In the genomic region with DNA sequence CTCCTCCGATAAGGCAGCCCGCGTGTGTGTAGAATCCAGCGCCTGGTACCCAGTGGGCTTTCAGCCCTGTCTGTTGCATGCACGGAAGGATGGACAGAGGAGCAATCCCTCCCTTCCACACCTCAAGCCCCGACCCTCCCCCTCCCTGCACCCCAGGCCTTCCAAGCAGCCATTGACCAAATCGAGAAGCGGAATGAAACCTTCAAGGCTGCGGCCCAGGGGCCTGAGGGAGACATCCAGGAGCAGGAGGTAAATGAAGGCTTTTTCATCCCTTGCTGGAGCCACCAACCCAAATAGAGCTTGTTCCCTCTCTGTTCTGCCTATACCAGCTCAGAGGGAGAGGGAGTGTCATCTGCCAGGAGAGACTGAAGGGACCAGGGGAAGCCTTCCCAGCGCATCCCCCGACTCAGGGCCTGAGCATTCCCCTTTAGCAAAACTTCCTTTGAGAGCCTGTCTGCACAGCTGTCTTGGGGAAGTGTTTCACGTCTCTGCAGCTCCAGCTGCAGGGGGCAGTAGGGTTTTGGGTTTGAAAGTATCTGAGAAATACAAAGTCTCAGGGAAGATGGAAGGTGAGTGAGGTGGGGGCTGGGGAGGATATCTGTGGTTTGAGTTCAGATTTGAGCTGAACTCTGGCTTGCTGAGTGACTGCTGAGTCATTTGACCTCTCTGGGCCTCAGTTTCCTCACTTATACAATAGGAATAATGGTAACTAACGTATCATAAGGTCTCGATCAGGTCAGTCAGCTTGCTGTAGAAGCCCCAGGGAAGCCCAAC, we compare ENCODE assay signal across 8 cellular contexts. TPM values are rescaled to one million over a fixed set of nuclear protein-coding genes. Genes with fewer than 3 reads are reported as not detected.
DNase-seq lines count a peak whose midpoint lies in the region; ATAC-seq and TF ChIP-seq lines count a peak whose summit lies in the region.

No MANE protein-coding gene starts in this region.

- H3K79me2 ChIP-seq in GM23248 (ENCODE audit: insufficient read depth) = no peaks in the 10 kb centered on the region

- no peak overlapping the region for H2AFZ ChIP-seq in GM23248

- H3K9me3 ChIP-seq in GM23248 (ENCODE audit: low read depth) (no peaks in the 10 kb centered on the region), right lobe of liver (no peaks in the 10 kb centered on the region)

- no peak overlapping the region for H3K4me2 ChIP-seq in GM23248 (ENCODE audit: unreplicated experiment)

- in situ Hi-C loops in GM23248 (cut with MboI) = no loop called here

- H3K4me3 ChIP-seq in GM23248 = no peak overlapping the region
- no peak overlapping the region for H3K4me3 ChIP-seq in right lobe of liver

- H3K36me3 ChIP-seq in GM23248 (ENCODE audit: low read depth) (no peaks in the 10 kb centered on the region), right lobe of liver (no peaks in the 10 kb centered on the region)

- no peaks in the 10 kb centered on the region for H3K36me3 Mint-ChIP-seq in type B pancreatic cell

- DNase-seq in GM23248 (peak; percentile 60), RKO (ENCODE audit: low spot score) (peak; percentile 28), right lobe of liver (no peak), type B pancreatic cell (ENCODE audit: extremely low spot score, unreplicated experiment) (no peak), NCI-H187 treated with DMSO at 0.1 percent for 48 hours (lab: John Stamatoyannopoulos, UW) (no peak), globus pallidus (ENCODE audit: low spot score) (no peak), HuH-7.5 (ENCODE audit: low spot score) (no peak)
- DNase-seq in activated T-helper 9 cell treated with anti-CD3 and anti-CD28 coated beads, Interleukin-2, amount 50 U/mL, for 16 hours (ENCODE audit: low read depth) = peak; percentile 47

- H3K27me3 Mint-ChIP-seq in type B pancreatic cell = no peaks in the 10 kb centered on the region

- TF ChIP-seq CTCF in right lobe of liver (IDR thresholded peaks at IDR 0.05) (peak in 3 of 4 donors; percentile 6 to 37 (median 30)), type B pancreatic cell (conservative IDR thresholded peaks at IDR 0.05) (peak; percentile 67)

- ATAC-seq in right lobe of liver = no peak

- TF ChIP-seq POLR2A in right lobe of liver (IDR thresholded peaks at IDR 0.05) = no peak

- H3K9ac ChIP-seq in GM23248 = no peak overlapping the region

- no peaks in the 10 kb centered on the region for H4K20me1 ChIP-seq in GM23248 (ENCODE audit: insufficient read depth)

- no peaks in the 10 kb centered on the region for H3K9me3 Mint-ChIP-seq in type B pancreatic cell

- H3K4me1 Mint-ChIP-seq in type B pancreatic cell (ENCODE audit: unreplicated experiment) = peaks cover 36% of the 10 kb centered on the region

- H3K9me2 ChIP-seq in GM23248 (ENCODE audit: insufficient read depth) = no peaks in the 10 kb centered on the region

- no peaks in the 10 kb centered on the region for H3K27me3 ChIP-seq in GM23248 (replicated peaks; ENCODE audit: insufficient read depth)
- H3K27me3 ChIP-seq in right lobe of liver = no peaks in the 10 kb centered on the region

- WGBS in GM23248 (ENCODE audit: low coverage in 1 of 2, low lambda C conversion rate in 2 of 2, missing lambda C conversion rate in 2 of 2), 2 experiments = 75 to 83% methylated on average over 13 to 14 of the region's 14 CpGs
- WGBS in right lobe of liver (ENCODE audit: insufficient coverage, low coverage, low lambda C conversion rate, missing lambda C conversion rate) = 50% methylated on average over 2 of the region's 14 CpGs

- H3K4me1 ChIP-seq in GM23248 (ENCODE audit: insufficient read depth) = no peaks in the 10 kb centered on the region; the same call in 1 of the 2 replicates
- peaks cover 0 to 48% (median 19%) of the 10 kb centered on the region in 4 donors for H3K4me1 ChIP-seq in right lobe of liver

- intact Hi-C loops in right lobe of liver (cut with DNase I) = loop anchor here in 1 of 2 donors (10.0 kb wide), 1 partner anchor 183 kb away; no protein-coding TSS in a partner anchor

- H3F3A ChIP-seq in GM23248 (ENCODE audit: insufficient read depth) = no peaks in the 10 kb centered on the region

- no peak overlapping the region for H3K27ac ChIP-seq in GM23248
- no peak overlapping the region for H3K27ac ChIP-seq in right lobe of liver

- H3K27ac Mint-ChIP-seq in type B pancreatic cell = peak overlapping the region; percentile 46

- no peak overlapping the region for H3K4me3 Mint-ChIP-seq in type B pancreatic cell

RNA-seq across cellular contexts. Expression of a gene that starts 16.1 kb away (rescaled TPM):
- not detected in 2 replicates for total RNA-seq in GM23248 (2014; rRNA removed; shearing (Covaris generic))
- polyA plus RNA-seq in GM23248 (2016; fragmentation: Nextera tagmentation; extraction: Ambion mirVana) = not detected in 2 replicates
- total RNA-seq in right lobe of liver = 10 to 100 TPM in 2 of 6 experiments, 1 to 10 TPM in 4; 6.6 to 15.6 (median 9.6) TPM
- 0.10 TPM in 1 of 2 replicates, not detected in the other for total RNA-seq in type B pancreatic cell (ENCODE audit: low replicate concordance)

RNA-seq across cellular contexts. Expression of a gene that starts 35.5 kb away (rescaled TPM):
- 418 and 473 TPM in 2 replicates for total RNA-seq in GM23248 (2014; rRNA removed; shearing (Covaris generic))
- polyA plus RNA-seq in GM23248 (2016; fragmentation: Nextera tagmentation; extraction: Ambion mirVana) = 370 and 395 TPM in 2 replicates
- total RNA-seq in right lobe of liver = 10 to 100 TPM; 56.3 to 73.7 (median 63.3) TPM
- total RNA-seq in type B pancreatic cell (ENCODE audit: low replicate concordance) = 163 and 184 TPM in 2 replicates

Comparison
In these comparisons a context has a peak if more than half of its experiments do, and no peak if none do; other contexts are left out.
1. DNase-seq: peak in GM23248 (single experiment), RKO (single experiment) and activated T-helper 9 cell treated with anti-CD3 and anti-CD28 coated beads, Interleukin-2, amount 50 U/mL, for 16 hours (single experiment); none in right lobe of liver (0 of 3), type B pancreatic cell (single experiment), NCI-H187 treated with DMSO at 0.1 percent for 48 hours (single experiment), globus pallidus (single experiment) and HuH-7.5 (single experiment).